In the genomic region with DNA sequence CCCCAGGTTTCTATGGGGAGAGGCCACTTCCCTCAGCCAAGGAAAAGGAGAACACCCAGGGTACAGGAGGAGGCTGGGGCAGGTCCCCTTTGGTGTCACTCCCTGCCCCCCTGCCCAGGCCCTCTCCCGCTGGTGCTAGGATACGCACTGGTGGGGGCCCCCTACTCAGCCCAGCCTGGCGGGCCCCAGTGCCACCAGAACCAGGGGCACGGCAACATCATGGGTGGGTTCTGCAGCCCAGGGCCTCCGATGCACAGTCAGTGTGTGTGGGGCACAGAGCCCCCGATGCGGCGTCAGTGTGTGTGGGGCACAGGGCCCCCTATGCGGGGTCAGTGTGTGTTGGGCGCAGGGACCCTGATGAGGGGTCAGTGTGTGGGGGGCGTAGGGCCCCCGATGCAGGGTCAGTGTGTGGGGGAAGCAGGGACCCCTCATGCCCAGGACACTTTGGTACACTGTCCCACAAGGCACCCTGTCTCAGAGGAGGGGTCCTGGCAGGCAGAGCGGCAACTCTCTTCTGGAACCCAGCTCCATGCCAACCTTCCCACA, we compare ENCODE assay signal across 20 cellular contexts. TPM values are rescaled to one million over a fixed set of nuclear protein-coding genes. Genes with fewer than 3 reads are reported as not detected.
A peak's percentile ranks its signal among the peaks of the same experiment; 100 is the strongest.
DNase-seq lines count a peak whose midpoint lies in the region; ATAC-seq and TF ChIP-seq lines count a peak whose summit lies in the region.
"Had no signal": no experiment of that assay in that cellular context is flagged by ENCODE, and none has a peak within 500 bp of the region (broad histone marks: within the 10 kb centered on the region; RNA-seq: fewer than 3 reads in every experiment).

No MANE protein-coding gene starts in this region.

- 52% methylated on average over 10 of the region's 13 CpGs for WGBS in SK-N-SH (ENCODE audit: low lambda C conversion rate)

- H3K9me2 ChIP-seq in SK-N-SH, result no peaks in the 10 kb centered on the region

- H3K4me2 ChIP-seq in SK-N-SH, result no peak overlapping the region
- H3K4me2 ChIP-seq: A549 had no signal

- no peaks in the 10 kb centered on the region for H3K36me3 Mint-ChIP-seq in natural killer cell treated with Interleukin-12 subunit alpha and Interleukin-12 subunit beta and Interleukin-15 and Interleukin-18, amount 100 ng/mL, for 72 hours
- H3K36me3 Mint-ChIP-seq in natural killer cell, result no peaks in the 10 kb centered on the region
- H3K36me3 Mint-ChIP-seq in stimulated activated effector memory CD8-positive, alpha-beta T cell treated with anti-CD3 and anti-CD28 coated beads, Interleukin-12 subunit alpha, Interleukin-12 subunit beta, amount 100 ng/mL, for 72 hours, result no peaks in the 10 kb centered on the region

- CTCF ChIA-PET in SK-N-SH (lab: Yijun Ruan, JAX), result interaction anchor here (0.6 to 5.2 kb wide), 25 partner anchors 10 to 1276 kb away, joined by 3 to 178 read pairs (median 4); a partner anchor contains a TSS

- no peak overlapping the region for H3K27ac ChIP-seq in SK-N-SH (ENCODE audit: low read depth in 2 of 2, low read length in 1 of 2)
- H3K27ac ChIP-seq: 22Rv1, A549, C4-2B, HL-60 had no signal

- intact Hi-C loops in natural killer cell (cut with micrococcal nuclease), result loop anchor here (5.0 to 10.0 kb wide), 2 partner anchors 61 to 443 kb away; no protein-coding TSS in a partner anchor

- H3F3A ChIP-seq in SK-N-SH (replicated peaks; ENCODE audit: insufficient read depth), result no peaks in the 10 kb centered on the region

- H3K9me3 Mint-ChIP-seq in natural killer cell treated with Interleukin-12 subunit alpha and Interleukin-12 subunit beta and Interleukin-15 and Interleukin-18, amount 100 ng/mL, for 72 hours, result no peaks in the 10 kb centered on the region
- peaks cover 4 to 11% of the 10 kb centered on the region in 2 donors for H3K9me3 Mint-ChIP-seq in natural killer cell
- no peaks in the 10 kb centered on the region for H3K9me3 Mint-ChIP-seq in stimulated activated effector memory CD8-positive, alpha-beta T cell treated with anti-CD3 and anti-CD28 coated beads, Interleukin-12 subunit alpha, Interleukin-12 subunit beta, amount 100 ng/mL, for 72 hours

- DNase-seq in SK-N-SH, result peak; percentile 19
- DNase-seq in natural killer cell treated with Interleukin-12 subunit alpha and Interleukin-12 subunit beta and Interleukin-15 and Interleukin-18, amount 100 ng/mL, for 72 hours (ENCODE audit: low spot score), result no peak
- no peak for DNase-seq in natural killer cell
- DNase-seq in stimulated activated effector memory CD8-positive, alpha-beta T cell treated with anti-CD3 and anti-CD28 coated beads, Interleukin-12 subunit alpha, Interleukin-12 subunit beta, amount 100 ng/mL, for 72 hours (ENCODE audit: low spot score in 2 of 2), result no peak
- no peak for DNase-seq in stimulated activated CD4-positive, alpha-beta T cell treated with anti-CD3 and anti-CD28 coated beads, Interleukin-12 subunit alpha, Interleukin-12 subunit beta, amount 100 ng/mL, for 4 hours
- no peak for DNase-seq in medulla oblongata (ENCODE audit: extremely low spot score)
- DNase-seq: AML-193, Caco-2, GOT3, HFFc6 had no signal

- TF ChIP-seq CTCF in SK-N-SH (IDR thresholded peaks at IDR 0.05), result no peak
- TF ChIP-seq CTCF in natural killer cell (IDR thresholded peaks at IDR 0.05), result no peak

- H3K4me1 ChIP-seq in SK-N-SH (ENCODE audit: control insufficient read depth in 1 of 2, insufficient read depth in 2 of 2, low read depth in 1 of 2, low read length in 1 of 2), result peaks cover 0 to 6% of the 10 kb centered on the region in 2 experiments; a peak in 1 of 4 replicates
- H3K4me1 ChIP-seq: A549, Caco-2 had no signal

- H3K4me3 ChIP-seq in SK-N-SH (ENCODE audit: low read depth in 2 of 2, low read length in 1 of 2), result no peak overlapping the region
- H3K4me3 ChIP-seq: A549 had no signal

- no peaks in the 10 kb centered on the region for H3K79me2 ChIP-seq in SK-N-SH (ENCODE audit: insufficient read depth)

- H3K4me1 Mint-ChIP-seq in natural killer cell treated with Interleukin-12 subunit alpha and Interleukin-12 subunit beta and Interleukin-15 and Interleukin-18, amount 100 ng/mL, for 72 hours (ENCODE audit: low read depth in 2 of 2), result no peaks in the 10 kb centered on the region
- H3K4me1 Mint-ChIP-seq in natural killer cell, result no peaks in the 10 kb centered on the region
- H3K4me1 Mint-ChIP-seq in stimulated activated effector memory CD8-positive, alpha-beta T cell treated with anti-CD3 and anti-CD28 coated beads, Interleukin-12 subunit alpha, Interleukin-12 subunit beta, amount 100 ng/mL, for 72 hours, result no peaks in the 10 kb centered on the region

- H4K20me1 ChIP-seq in SK-N-SH (ENCODE audit: insufficient read depth), result no peaks in the 10 kb centered on the region

- no peak overlapping the region for H3K27ac Mint-ChIP-seq in natural killer cell treated with Interleukin-12 subunit alpha and Interleukin-12 subunit beta and Interleukin-15 and Interleukin-18, amount 100 ng/mL, for 72 hours
- no peak overlapping the region for H3K27ac Mint-ChIP-seq in natural killer cell
- H3K27ac Mint-ChIP-seq in stimulated activated effector memory CD8-positive, alpha-beta T cell treated with anti-CD3 and anti-CD28 coated beads, Interleukin-12 subunit alpha, Interleukin-12 subunit beta, amount 100 ng/mL, for 72 hours, result no peak overlapping the region
- H3K27ac Mint-ChIP-seq: CD4-positive, alpha-beta T cell; HFFc6 had no signal

- ATAC-seq in SK-N-SH treated with all-trans-retinoic acid at 6 μM for 48 hours (no peak), natural killer cell (no peak)
- ATAC-seq in natural killer cell treated with Interleukin-12 subunit alpha and Interleukin-12 subunit beta and Interleukin-15 and Interleukin-18, amount 100 ng/mL, for 72 hours, result peak; percentile 7 to 43
- peak; percentile 27 for ATAC-seq in stimulated activated effector memory CD8-positive, alpha-beta T cell treated with anti-CD3 and anti-CD28 coated beads, Interleukin-12 subunit alpha, Interleukin-12 subunit beta, amount 100 ng/mL, for 72 hours
- ATAC-seq: A549, HCT116 had no signal

- H2AFZ ChIP-seq in SK-N-SH (ENCODE audit: low read depth), result no peak overlapping the region

- no peaks in the 10 kb centered on the region for H3K27me3 Mint-ChIP-seq in natural killer cell treated with Interleukin-12 subunit alpha and Interleukin-12 subunit beta and Interleukin-15 and Interleukin-18, amount 100 ng/mL, for 72 hours
- no peaks in the 10 kb centered on the region for H3K27me3 Mint-ChIP-seq in natural killer cell (ENCODE audit: low read depth in 2 of 2)

- no peaks in the 10 kb centered on the region for H3K36me3 ChIP-seq in SK-N-SH (replicated peaks in 1 of 2; ENCODE audit: control insufficient read depth in 1 of 2, insufficient read depth in 2 of 2, low read length in 1 of 2)

- no peak for TF ChIP-seq RAD21 in SK-N-SH (IDR thresholded peaks at IDR 0.05; ENCODE audit: low read length)

- POLR2A ChIA-PET in SK-N-SH (lab: Yijun Ruan, JAX), result no interaction called here

- no peaks in the 10 kb centered on the region for H3K27me3 ChIP-seq in SK-N-SH (ENCODE audit: insufficient read depth)

- no peak overlapping the region for H3K9ac ChIP-seq in SK-N-SH

- no peaks in the 10 kb centered on the region for H3K9me3 ChIP-seq in SK-N-SH
- H3K9me3 ChIP-seq: Caco-2 had no signal

- TF ChIP-seq EP300 in SK-N-SH (IDR thresholded peaks at IDR 0.05; ENCODE audit: borderline replicate concordance in 1 of 2, low read depth in 1 of 2, low read length in 1 of 2), result no peak

- H3K4me3 Mint-ChIP-seq in natural killer cell treated with Interleukin-12 subunit alpha and Interleukin-12 subunit beta and Interleukin-15 and Interleukin-18, amount 100 ng/mL, for 72 hours, result no peak overlapping the region
- no peak overlapping the region for H3K4me3 Mint-ChIP-seq in natural killer cell
- H3K4me3 Mint-ChIP-seq in stimulated activated effector memory CD8-positive, alpha-beta T cell treated with anti-CD3 and anti-CD28 coated beads, Interleukin-12 subunit alpha, Interleukin-12 subunit beta, amount 100 ng/mL, for 72 hours, result no peak overlapping the region
- H3K4me3 Mint-ChIP-seq: CD4-positive, alpha-beta T cell; HFFc6 had no signal

TF ChIP-seq in SK-N-SH, 30 proteins besides CTCF, POLR2A, EP300 and RAD21 (continues in another document):
- TF ChIP-seq, protein P1, sequence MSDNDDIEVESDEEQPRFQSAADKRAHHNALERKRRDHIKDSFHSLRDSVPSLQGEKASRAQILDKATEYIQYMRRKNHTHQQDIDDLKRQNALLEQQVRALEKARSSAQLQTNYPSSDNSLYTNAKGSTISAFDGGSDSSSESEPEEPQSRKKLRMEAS (IDR thresholded peaks at IDR 0.05; ENCODE audit: low read depth), result no peak
- TF ChIP-seq NRF1 (IDR thresholded peaks at IDR 0.05; ENCODE audit: low read depth, low read length) (no peak), TCF12 (IDR thresholded peaks at IDR 0.05) (no peak), TAF1 (IDR thresholded peaks at IDR 0.05; ENCODE audit: borderline replicate concordance, low read depth, low read length) (no peak), FOSL2 (IDR thresholded peaks at IDR 0.05; ENCODE audit: borderline replicate concordance, low read depth) (no peak), POLR2AphosphoS5 (IDR thresholded peaks at IDR 0.05; ENCODE audit: low read depth, low read length) (no peak), MEF2A (IDR thresholded peaks at IDR 0.05; ENCODE audit: borderline replicate concordance, low read depth) (no peak)

TF ChIP-seq in SK-N-SH treated with all-trans-retinoic acid at 6 μM for 48 hours, 23 proteins besides CTCF, POLR2A, EP300 and RAD21 (continues in another document):
- no peak for TF ChIP-seq PPARA (CRISPR knock-in tag; IDR thresholded peaks at IDR 0.05; ENCODE audit: borderline replicate concordance)
- TF ChIP-seq ZFP3 (CRISPR knock-in tag; IDR thresholded peaks at IDR 0.05), result no peak
- no peak for TF ChIP-seq ZNF565 (CRISPR knock-in tag; conservative IDR thresholded peaks at IDR 0.05; ENCODE audit: low read depth)
- TF ChIP-seq SNAI2 (CRISPR knock-in tag; IDR thresholded peaks at IDR 0.05), result no peak
- TF ChIP-seq ZNF70 (CRISPR knock-in tag; IDR thresholded peaks at IDR 0.05), result no peak
- no peak for TF ChIP-seq ARNTL (CRISPR knock-in tag; IDR thresholded peaks at IDR 0.05; ENCODE audit: borderline replicate concordance, low read depth)
- no peak for TF ChIP-seq ZNF8 (CRISPR knock-in tag; IDR thresholded peaks at IDR 0.05)

RNA-seq across cellular contexts. Expression of a gene that starts 23.1 kb away (rescaled TPM):
- not detected in 2 replicates for polyA plus RNA-seq in SK-N-SH (2012; rRNA removed)
- polyA plus RNA-seq in SK-N-SH (2012; cell fraction: cytosol; rRNA removed), result not detected in 2 replicates
- not detected in 2 replicates for polyA plus RNA-seq in SK-N-SH (2012; cell fraction: nucleus; rRNA removed)
- not detected for total RNA-seq in natural killer cell treated with Interleukin-12 subunit alpha and Interleukin-12 subunit beta and Interleukin-15 and Interleukin-18, amount 100 ng/mL, for 72 hours
- total RNA-seq in natural killer cell, result not detected
- total RNA-seq: Caco-2; CD4-positive, alpha-beta T cell; H7; HFFc6; HT1080 had no signal
- polyA plus RNA-seq: A549, BJ had no signal

RNA-seq across cellular contexts. Expression of a gene that starts 44.4 kb away (rescaled TPM):
- polyA plus RNA-seq in SK-N-SH (2012; rRNA removed), result not detected in 2 replicates
- not detected in 2 replicates for polyA plus RNA-seq in SK-N-SH (2012; cell fraction: cytosol; rRNA removed)
- polyA plus RNA-seq in SK-N-SH (2012; cell fraction: nucleus; rRNA removed), result not detected in 2 replicates
- not detected for total RNA-seq in natural killer cell treated with Interleukin-12 subunit alpha and Interleukin-12 subunit beta and Interleukin-15 and Interleukin-18, amount 100 ng/mL, for 72 hours
- not detected for total RNA-seq in natural killer cell
- total RNA-seq: Caco-2; CD4-positive, alpha-beta T cell; H7; HFFc6; HT1080 had no signal
- polyA plus RNA-seq: A549, BJ had no signal

Comparison
In these comparisons a context has a peak if more than half of its experiments do, and no peak if none do; other contexts are left out.
1. ATAC-seq: peak in natural killer cell treated with Interleukin-12 subunit alpha and Interleukin-12 subunit beta and Interleukin-15 and Interleukin-18, amount 100 ng/mL, for 72 hours (2 of 2) and stimulated activated effector memory CD8-positive, alpha-beta T cell treated with anti-CD3 and anti-CD28 coated beads, Interleukin-12 subunit alpha, Interleukin-12 subunit beta, amount 100 ng/mL, for 72 hours (single experiment); none in SK-N-SH treated with all-trans-retinoic acid at 6 μM for 48 hours (single experiment) and natural killer cell (0 of 3).